8 cellular contexts compared by ENCODE assay signal in genomic region chr3:190225186-190225692, GRCh38.
A peak's percentile ranks its signal among the peaks of the same experiment; 100 is the strongest.
DNase-seq lines count a peak whose midpoint lies in the region; ATAC-seq, FAIRE-seq and TF ChIP-seq lines count a peak whose summit lies in the region.

No MANE protein-coding gene starts in this region.

- H2AFZ ChIP-seq in DND-41 (ENCODE audit: low read depth, low read length), result no peak overlapping the region

- H3K27ac Mint-ChIP-seq in activated naive CD8-positive, alpha-beta T cell treated with anti-CD3 and anti-CD28 coated beads, Interleukin-2, amount 50 U/mL, for 24 hours, result no peak overlapping the region

- H3K27me3 Mint-ChIP-seq in activated naive CD8-positive, alpha-beta T cell treated with anti-CD3 and anti-CD28 coated beads, Interleukin-2, amount 50 U/mL, for 24 hours, result peaks cover 11% of the 10 kb centered on the region

- H3K4me3 Mint-ChIP-seq in activated naive CD8-positive, alpha-beta T cell treated with anti-CD3 and anti-CD28 coated beads, Interleukin-2, amount 50 U/mL, for 24 hours, result no peak overlapping the region

- H3K36me3 ChIP-seq in DND-41 (ENCODE audit: insufficient read depth, low read length), result no peaks in the 10 kb centered on the region

- ATAC-seq in DND-41 (ENCODE audit: insufficient read depth, low read depth), result no peak
- ATAC-seq in left lobe of liver, result peak; percentile 87
- ATAC-seq in GM21367 (IDR thresholded peaks at IDR 0.05; ENCODE audit: unreplicated experiment), result no peak
- ATAC-seq in activated naive CD8-positive, alpha-beta T cell treated with anti-CD3 and anti-CD28 coated beads, Interleukin-2, amount 50 U/mL, for 24 hours, result no peak
- no peak for ATAC-seq in HG02885 (IDR thresholded peaks at IDR 0.05; ENCODE audit: poor library complexity, unreplicated experiment)

- H3K4me1 ChIP-seq in DND-41 (ENCODE audit: insufficient read depth, low read length), result no peaks in the 10 kb centered on the region

- H3K9ac ChIP-seq in DND-41 (ENCODE audit: low read depth, low read length), result no peak overlapping the region

- H3K9me3 Mint-ChIP-seq in activated naive CD8-positive, alpha-beta T cell treated with anti-CD3 and anti-CD28 coated beads, Interleukin-2, amount 50 U/mL, for 24 hours, result peaks cover 8% of the 10 kb centered on the region

- FAIRE-seq in HTR-8/SVneo (lab: Jason Lieb, UNC), result no peak

- H3K36me3 Mint-ChIP-seq in activated naive CD8-positive, alpha-beta T cell treated with anti-CD3 and anti-CD28 coated beads, Interleukin-2, amount 50 U/mL, for 24 hours (ENCODE audit: low read depth), result no peaks in the 10 kb centered on the region

- H3K79me2 ChIP-seq in DND-41 (ENCODE audit: insufficient read depth, low read length), result no peaks in the 10 kb centered on the region

- no peaks in the 10 kb centered on the region for H3K27me3 ChIP-seq in DND-41 (ENCODE audit: insufficient read depth, low read length, poor library complexity)

- no peak overlapping the region for H3K4me2 ChIP-seq in DND-41 (ENCODE audit: insufficient read depth, low read length)

- H3K4me3 ChIP-seq in DND-41 (ENCODE audit: low read depth in 1 of 2, low read length in 2 of 2) (no peak overlapping the region), WI38 (ENCODE audit: low read depth, low read length) (no peak overlapping the region)

- TF ChIP-seq CTCF in DND-41 (IDR thresholded peaks at IDR 0.05; ENCODE audit: borderline replicate concordance, extremely low read depth, low read length, poor library complexity, severe bottlenecking) (peak; percentile 39), WI38 (IDR thresholded peaks at IDR 0.05; ENCODE audit: low read depth, low read length) (peak; percentile 29; the same call in 1 of the 2 replicates)

- H3K27ac ChIP-seq in DND-41 (ENCODE audit: low read length), result no peak overlapping the region

- H3K9me3 ChIP-seq in DND-41 (ENCODE audit: insufficient read depth, low read length, severe bottlenecking), result no peaks in the 10 kb centered on the region

- H3K4me1 Mint-ChIP-seq in activated naive CD8-positive, alpha-beta T cell treated with anti-CD3 and anti-CD28 coated beads, Interleukin-2, amount 50 U/mL, for 24 hours, result no peaks in the 10 kb centered on the region

- DNase-seq in DND-41 (no peak), HTR-8/SVneo (ENCODE audit: insufficient read length, low spot score) (peak; percentile 9), left lobe of liver (ENCODE audit: low spot score) (no peak), nucleus accumbens (lab: John Stamatoyannopoulos, UW) (no peak)
- DNase-seq in activated naive CD8-positive, alpha-beta T cell treated with anti-CD3 and anti-CD28 coated beads, Interleukin-2, amount 50 U/mL, for 24 hours, result no peak

- H4K20me1 ChIP-seq in DND-41 (ENCODE audit: insufficient read depth, low read length), result no peaks in the 10 kb centered on the region
